In genomic region chr11:44877908-44878459, GRCh38 we compare ENCODE assay signal across 14 cellular contexts.
DNase-seq lines count a peak whose midpoint lies in the region; ATAC-seq and TF ChIP-seq lines count a peak whose summit lies in the region.
"Had no signal": no experiment of that assay in that cellular context is flagged by ENCODE, and none has a peak within 500 bp of the region (broad histone marks: within the 10 kb centered on the region; RNA-seq: fewer than 3 reads in every experiment).

No MANE protein-coding gene starts in this region.

- no peaks in the 10 kb centered on the region for H3K36me3 ChIP-seq in neural cell (ENCODE audit: insufficient read depth, low read length)
- no peaks in the 10 kb centered on the region for H3K36me3 ChIP-seq in aorta (ENCODE audit: control insufficient read depth in 1 of 2, insufficient read depth in 2 of 2, low read length in 1 of 2)
- H3K36me3 ChIP-seq: sigmoid colon had no signal

- H3K9ac ChIP-seq in neural cell (ENCODE audit: low read length) = peak overlapping the region; percentile 40

- H3F3A ChIP-seq in neural cell (ENCODE audit: insufficient read depth, low read length, poor library complexity, severe bottlenecking) = no peaks in the 10 kb centered on the region

- no peaks in the 10 kb centered on the region for H3K9me2 ChIP-seq in neural cell (ENCODE audit: insufficient read depth, low read length)

- H3K4me2 ChIP-seq in neural cell (ENCODE audit: low read length) = peak overlapping the region; percentile 47

- intact Hi-C loops in aorta (cut with DNase I) = no loop called here

- no peak overlapping the region for H3K4me3 Mint-ChIP-seq in WTC11
- H3K4me3 Mint-ChIP-seq in natural killer cell treated with Interleukin-12 subunit alpha and Interleukin-12 subunit beta and Interleukin-15 and Interleukin-18, amount 100 ng/mL, for 72 hours = no peak overlapping the region
- H3K4me3 Mint-ChIP-seq: activated CD4-positive, alpha-beta memory T cell treated with anti-CD3 and anti-CD28 coated beads for 36 hours; stimulated activated naive CD8-positive, alpha-beta T cell treated with anti-CD3 and anti-CD28 coated beads, Interleukin-15, amount 100 ng/mL, for 72 hours had no signal

- peak; percentile 71 for DNase-seq in DMS153 (lab: John Stamatoyannopoulos, UW)
- peak; percentile 43 for DNase-seq in NCI-H1092 (lab: John Stamatoyannopoulos, UW)
- DNase-seq in WTC11 (ENCODE audit: low spot score) = no peak
- no peak for DNase-seq in SKM-1 (lab: John Stamatoyannopoulos, UW; ENCODE audit: unreplicated experiment)
- no peak for DNase-seq in aorta
- DNase-seq in natural killer cell treated with Interleukin-12 subunit alpha and Interleukin-12 subunit beta and Interleukin-15 and Interleukin-18, amount 100 ng/mL, for 72 hours (ENCODE audit: low spot score) = no peak
- DNase-seq: activated CD4-positive, alpha-beta memory T cell treated with anti-CD3 and anti-CD28 coated beads for 36 hours; activated gamma-delta T cell; effector memory CD4-positive, alpha-beta T cell; sigmoid colon; stimulated activated naive CD8-positive, alpha-beta T cell treated with anti-CD3 and anti-CD28 coated beads, Interleukin-15, amount 100 ng/mL, for 72 hours; T-helper 9 cell had no signal

- TF ChIP-seq CTCF in WTC11 (IDR thresholded peaks at IDR 0.05) (no peak), neural cell (IDR thresholded peaks at IDR 0.05; ENCODE audit: poor library complexity, severe bottlenecking) (no peak)

- no peaks in the 10 kb centered on the region for H3K27me3 Mint-ChIP-seq in WTC11 (ENCODE audit: low read depth)
- peaks cover 9 to 16% of the 10 kb centered on the region in 2 donors for H3K27me3 Mint-ChIP-seq in natural killer cell treated with Interleukin-12 subunit alpha and Interleukin-12 subunit beta and Interleukin-15 and Interleukin-18, amount 100 ng/mL, for 72 hours
- H3K27me3 Mint-ChIP-seq: activated CD4-positive, alpha-beta memory T cell treated with anti-CD3 and anti-CD28 coated beads for 36 hours; stimulated activated naive CD8-positive, alpha-beta T cell treated with anti-CD3 and anti-CD28 coated beads, Interleukin-15, amount 100 ng/mL, for 72 hours had no signal

- peak overlapping the region; percentile 48 for H3K27ac ChIP-seq in neural cell (ENCODE audit: low read length)
- H3K27ac ChIP-seq in aorta (ENCODE audit: low read depth in 1 of 2, low read length in 2 of 2) = no peak overlapping the region
- H3K27ac ChIP-seq: sigmoid colon had no signal

- no peaks in the 10 kb centered on the region for H3K9me3 ChIP-seq in neural cell (ENCODE audit: low read length)
- no peaks in the 10 kb centered on the region for H3K9me3 ChIP-seq in aorta (ENCODE audit: control insufficient read depth, low read length)
- H3K9me3 ChIP-seq: sigmoid colon had no signal

- WGBS in aorta, 2 donors = 51 to 67% methylated on average over 18 of the region's 18 CpGs

- POLR2A ChIA-PET in WTC11 (lab: Charles Lee) = interaction anchor here (0.5 kb wide), 1 partner anchor 136 kb away, joined by 3 read pairs; no protein-coding TSS in a partner anchor

- ATAC-seq in WTC11 (peak; percentile 34), aorta (ENCODE audit: low FRiP score) (no peak)
- ATAC-seq in natural killer cell treated with Interleukin-12 subunit alpha and Interleukin-12 subunit beta and Interleukin-15 and Interleukin-18, amount 100 ng/mL, for 72 hours = no peak
- ATAC-seq: HCT116; stimulated activated naive CD8-positive, alpha-beta T cell treated with anti-CD3 and anti-CD28 coated beads, Interleukin-15, amount 100 ng/mL, for 72 hours had no signal

- H3K27me3 ChIP-seq in neural cell (ENCODE audit: insufficient read depth, low read depth, low read length) (no peaks in the 10 kb centered on the region), aorta (ENCODE audit: control insufficient read depth in 1 of 2, insufficient read depth in 2 of 2, low read length in 1 of 2) (no peaks in the 10 kb centered on the region)
- H3K27me3 ChIP-seq: sigmoid colon had no signal

- no peaks in the 10 kb centered on the region for H3K36me3 Mint-ChIP-seq in WTC11
- no peaks in the 10 kb centered on the region for H3K36me3 Mint-ChIP-seq in natural killer cell treated with Interleukin-12 subunit alpha and Interleukin-12 subunit beta and Interleukin-15 and Interleukin-18, amount 100 ng/mL, for 72 hours
- H3K36me3 Mint-ChIP-seq: activated CD4-positive, alpha-beta memory T cell treated with anti-CD3 and anti-CD28 coated beads for 36 hours had no signal

- CTCF ChIA-PET in WTC11 (lab: Charles Lee) = interaction anchor here (1.1 to 3.6 kb wide), 2 partner anchors 54 to 92 kb away, joined by 5 to 16 read pairs; no protein-coding TSS in a partner anchor

- no peaks in the 10 kb centered on the region for H3K9me3 Mint-ChIP-seq in WTC11
- H3K9me3 Mint-ChIP-seq in natural killer cell treated with Interleukin-12 subunit alpha and Interleukin-12 subunit beta and Interleukin-15 and Interleukin-18, amount 100 ng/mL, for 72 hours = no peaks in the 10 kb centered on the region
- H3K9me3 Mint-ChIP-seq: activated CD4-positive, alpha-beta memory T cell treated with anti-CD3 and anti-CD28 coated beads for 36 hours; stimulated activated naive CD8-positive, alpha-beta T cell treated with anti-CD3 and anti-CD28 coated beads, Interleukin-15, amount 100 ng/mL, for 72 hours had no signal

- TF ChIP-seq RAD21 in neural cell (conservative IDR thresholded peaks at IDR 0.05) = no peak

- H2AFZ ChIP-seq in neural cell (ENCODE audit: low read depth, low read length) = peak overlapping the region; percentile 40

- H3K4me3 ChIP-seq in neural cell (ENCODE audit: low read length) = peak overlapping the region; percentile 40
- no peak overlapping the region for H3K4me3 ChIP-seq in aorta (ENCODE audit: low read length in 2 of 2)
- H3K4me3 ChIP-seq: sigmoid colon had no signal

- no peaks in the 10 kb centered on the region for H4K20me1 ChIP-seq in neural cell (ENCODE audit: insufficient read depth)

- no peak overlapping the region for H3K27ac Mint-ChIP-seq in WTC11
- H3K27ac Mint-ChIP-seq in natural killer cell treated with Interleukin-12 subunit alpha and Interleukin-12 subunit beta and Interleukin-15 and Interleukin-18, amount 100 ng/mL, for 72 hours = no peak overlapping the region
- H3K27ac Mint-ChIP-seq: activated CD4-positive, alpha-beta memory T cell treated with anti-CD3 and anti-CD28 coated beads for 36 hours; stimulated activated naive CD8-positive, alpha-beta T cell treated with anti-CD3 and anti-CD28 coated beads, Interleukin-15, amount 100 ng/mL, for 72 hours had no signal

- H3K79me2 ChIP-seq in neural cell (replicated peaks; ENCODE audit: insufficient read depth, low read length) = no peaks in the 10 kb centered on the region

- no peaks in the 10 kb centered on the region for H3K4me1 ChIP-seq in aorta (ENCODE audit: control insufficient read depth in 1 of 2, insufficient read depth in 2 of 2, low read length in 2 of 2)

- peaks cover 3% of the 10 kb centered on the region; the same call in 1 of the 2 replicates for H3K4me1 Mint-ChIP-seq in WTC11
- H3K4me1 Mint-ChIP-seq in natural killer cell treated with Interleukin-12 subunit alpha and Interleukin-12 subunit beta and Interleukin-15 and Interleukin-18, amount 100 ng/mL, for 72 hours (ENCODE audit: low read depth in 2 of 2) = no peaks in the 10 kb centered on the region
- H3K4me1 Mint-ChIP-seq: stimulated activated naive CD8-positive, alpha-beta T cell treated with anti-CD3 and anti-CD28 coated beads, Interleukin-15, amount 100 ng/mL, for 72 hours had no signal

- TF ChIP-seq EP300 in neural cell (conservative IDR thresholded peaks at IDR 0.05; ENCODE audit: poor library complexity, severe bottlenecking) = no peak

TF ChIP-seq in WTC11, 78 proteins besides CTCF, POLR2A, EP300 and RAD21 (continues in another document):
- no peak for TF ChIP-seq OVOL2 (CRISPR knock-in tag; IDR thresholded peaks at IDR 0.05; ENCODE audit: borderline replicate concordance)
- peak; percentile 45 for TF ChIP-seq ZNF423 (CRISPR knock-in tag; IDR thresholded peaks at IDR 0.05)

TF ChIP-seq in neural cell, 6 proteins besides CTCF, POLR2A, EP300 and RAD21:
- no peak for TF ChIP-seq TAF1 (IDR thresholded peaks at IDR 0.05; ENCODE audit: low read depth)
- TF ChIP-seq, protein P1, sequence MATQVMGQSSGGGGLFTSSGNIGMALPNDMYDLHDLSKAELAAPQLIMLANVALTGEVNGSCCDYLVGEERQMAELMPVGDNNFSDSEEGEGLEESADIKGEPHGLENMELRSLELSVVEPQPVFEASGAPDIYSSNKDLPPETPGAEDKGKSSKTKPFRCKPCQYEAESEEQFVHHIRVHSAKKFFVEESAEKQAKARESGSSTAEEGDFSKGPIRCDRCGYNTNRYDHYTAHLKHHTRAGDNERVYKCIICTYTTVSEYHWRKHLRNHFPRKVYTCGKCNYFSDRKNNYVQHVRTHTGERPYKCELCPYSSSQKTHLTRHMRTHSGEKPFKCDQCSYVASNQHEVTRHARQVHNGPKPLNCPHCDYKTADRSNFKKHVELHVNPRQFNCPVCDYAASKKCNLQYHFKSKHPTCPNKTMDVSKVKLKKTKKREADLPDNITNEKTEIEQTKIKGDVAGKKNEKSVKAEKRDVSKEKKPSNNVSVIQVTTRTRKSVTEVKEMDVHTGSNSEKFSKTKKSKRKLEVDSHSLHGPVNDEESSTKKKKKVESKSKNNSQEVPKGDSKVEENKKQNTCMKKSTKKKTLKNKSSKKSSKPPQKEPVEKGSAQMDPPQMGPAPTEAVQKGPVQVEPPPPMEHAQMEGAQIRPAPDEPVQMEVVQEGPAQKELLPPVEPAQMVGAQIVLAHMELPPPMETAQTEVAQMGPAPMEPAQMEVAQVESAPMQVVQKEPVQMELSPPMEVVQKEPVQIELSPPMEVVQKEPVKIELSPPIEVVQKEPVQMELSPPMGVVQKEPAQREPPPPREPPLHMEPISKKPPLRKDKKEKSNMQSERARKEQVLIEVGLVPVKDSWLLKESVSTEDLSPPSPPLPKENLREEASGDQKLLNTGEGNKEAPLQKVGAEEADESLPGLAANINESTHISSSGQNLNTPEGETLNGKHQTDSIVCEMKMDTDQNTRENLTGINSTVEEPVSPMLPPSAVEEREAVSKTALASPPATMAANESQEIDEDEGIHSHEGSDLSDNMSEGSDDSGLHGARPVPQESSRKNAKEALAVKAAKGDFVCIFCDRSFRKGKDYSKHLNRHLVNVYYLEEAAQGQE (IDR thresholded peaks at IDR 0.05; ENCODE audit: borderline replicate concordance) = peak; percentile 33

Comparison
In these comparisons a context has a peak if more than half of its experiments do, and no peak if none do; other contexts are left out.
1. DNase-seq: peak in DMS153 (single experiment) and NCI-H1092 (single experiment); none in WTC11 (single experiment), SKM-1 (single experiment), aorta (0 of 2) and natural killer cell treated with Interleukin-12 subunit alpha and Interleukin-12 subunit beta and Interleukin-15 and Interleukin-18, amount 100 ng/mL, for 72 hours (single experiment).